Comparison of ENCODE assay signal across 10 cellular contexts in the genomic region with DNA sequence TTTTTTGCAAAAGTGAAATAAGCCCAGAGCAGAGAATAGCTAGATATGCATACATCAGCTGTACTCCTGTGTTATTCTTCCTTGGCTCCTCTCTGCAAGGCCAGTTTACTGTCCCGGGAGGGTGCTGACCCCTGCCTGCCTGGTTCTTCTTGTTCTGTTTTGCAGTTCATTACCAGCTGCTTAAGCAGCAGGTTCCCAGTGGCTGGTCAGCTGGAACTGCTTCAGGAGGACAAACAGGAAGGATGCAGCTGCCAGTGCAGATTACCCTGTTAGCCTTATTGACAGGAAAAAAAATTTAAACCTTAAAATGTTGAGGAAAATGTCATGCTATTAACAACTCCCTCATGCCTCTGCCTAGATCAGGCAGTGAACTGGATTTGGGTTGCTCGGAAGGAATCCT. TPM values are rescaled to one million over a fixed set of nuclear protein-coding genes. Genes with fewer than 3 reads are reported as not detected.
DNase-seq lines count a peak whose midpoint lies in the region; FAIRE-seq and TF ChIP-seq lines count a peak whose summit lies in the region.
"Had no signal": no experiment of that assay in that cellular context is flagged by ENCODE, and none has a peak within 500 bp of the region (broad histone marks: within the 10 kb centered on the region; RNA-seq: fewer than 3 reads in every experiment).

No MANE protein-coding gene starts in this region.

- TF ChIP-seq CTCF in astrocyte (IDR thresholded peaks at IDR 0.05; ENCODE audit: insufficient read depth, low read depth, low read length) (no peak), liver (IDR thresholded peaks at IDR 0.05; ENCODE audit: low read depth, low read length, missing input control) (no peak), type B pancreatic cell (conservative IDR thresholded peaks at IDR 0.05) (no peak)

- H3K36me3 Mint-ChIP-seq in astrocyte (ENCODE audit: low read depth, unreplicated experiment) (no peaks in the 10 kb centered on the region), type B pancreatic cell (no peaks in the 10 kb centered on the region)

- H3K9me3 ChIP-seq in astrocyte (ENCODE audit: insufficient read depth, low read depth, low read length) (no peaks in the 10 kb centered on the region), liver (ENCODE audit: control insufficient read depth in 4 of 4, low read length in 3 of 4) (no peaks in the 10 kb centered on the region)

- H3K27ac ChIP-seq in astrocyte (ENCODE audit: low read depth, low read length) (no peak overlapping the region), liver (ENCODE audit: low read depth in 1 of 2, low read length in 2 of 2) (no peak overlapping the region)

- peak overlapping the region; percentile 27 for H3K4me3 Mint-ChIP-seq in astrocyte (ENCODE audit: unreplicated experiment)
- no peak overlapping the region for H3K4me3 Mint-ChIP-seq in type B pancreatic cell

- no peak overlapping the region for H2AFZ ChIP-seq in astrocyte (ENCODE audit: low read depth, low read length)

- 53% methylated on average over 2 of the region's 2 CpGs for WGBS in liver

- H3K27me3 Mint-ChIP-seq in astrocyte (ENCODE audit: low read depth, unreplicated experiment) (no peaks in the 10 kb centered on the region), type B pancreatic cell (no peaks in the 10 kb centered on the region)

- DNase-seq in NCI-H82 (lab: John Stamatoyannopoulos, UW) = peak; percentile 28
- no peak for DNase-seq in NCI-H82 treated with DMSO at 0.1 percent for 48 hours (lab: John Stamatoyannopoulos, UW; ENCODE audit: unreplicated experiment)
- no peak for DNase-seq in astrocyte (ENCODE audit: low read depth)
- DNase-seq in type B pancreatic cell (ENCODE audit: extremely low spot score, unreplicated experiment) = no peak
- DNase-seq in activated effector memory CD4-positive, alpha-beta T cell treated with anti-CD3 and anti-CD28 coated beads, Interleukin-2, amount 50 U/mL, for 16 hours = no peak
- DNase-seq in NCI-H1048 (lab: John Stamatoyannopoulos, UW) = no peak
- no peak for DNase-seq in NCI-H2107 (lab: John Stamatoyannopoulos, UW)
- DNase-seq: DMS79 treated with DMSO at 0.1 percent for 48 hours; effector CD4-positive, alpha-beta T cell had no signal

- H3K4me1 ChIP-seq in astrocyte (ENCODE audit: insufficient read depth, low read length) (no peaks in the 10 kb centered on the region), liver (ENCODE audit: control insufficient read depth in 4 of 4, insufficient read depth in 4 of 4, low read length in 3 of 4) (peaks cover 0 to 3% (median 0%) of the 10 kb centered on the region in 4 donors)

- peak; percentile 9 to 11 for TF ChIP-seq RAD21 in liver (IDR thresholded peaks at IDR 0.05)

- H3K4me2 ChIP-seq in astrocyte (ENCODE audit: low read length) = no peak overlapping the region

- H3K4me1 Mint-ChIP-seq in astrocyte (ENCODE audit: low read depth, unreplicated experiment) (no peaks in the 10 kb centered on the region), type B pancreatic cell (ENCODE audit: unreplicated experiment) (peaks cover 29% of the 10 kb centered on the region)

- no peaks in the 10 kb centered on the region for H4K20me1 ChIP-seq in astrocyte (ENCODE audit: insufficient read depth, low read length)

- H3K4me3 ChIP-seq in astrocyte (ENCODE audit: insufficient read depth, low read depth, low read length) (no peak overlapping the region), liver (ENCODE audit: low read depth in 1 of 3, low read length in 3 of 3) (no peak overlapping the region)

- no peak for FAIRE-seq in astrocyte (lab: Jason Lieb, UNC)

- no peaks in the 10 kb centered on the region for H3K79me2 ChIP-seq in astrocyte (ENCODE audit: insufficient read depth, low read length)

- no peak overlapping the region for H3K27ac Mint-ChIP-seq in astrocyte (ENCODE audit: unreplicated experiment)
- peak overlapping the region; percentile 4 for H3K27ac Mint-ChIP-seq in type B pancreatic cell

- H3K9ac ChIP-seq in astrocyte (ENCODE audit: low read length) (no peak overlapping the region), liver (ENCODE audit: low read depth in 1 of 2, low read length in 2 of 2) (no peak overlapping the region)

- H3K27me3 ChIP-seq in astrocyte (ENCODE audit: insufficient read depth, low read length) (no peaks in the 10 kb centered on the region), liver (ENCODE audit: control insufficient read depth in 4 of 4, insufficient read depth in 4 of 4, low read length in 3 of 4) (no peaks in the 10 kb centered on the region)

- H3K36me3 ChIP-seq in astrocyte (ENCODE audit: insufficient read depth, low read length) = no peaks in the 10 kb centered on the region
- no peaks in the 10 kb centered on the region for H3K36me3 ChIP-seq in liver (ENCODE audit: control insufficient read depth in 4 of 4, insufficient read depth in 3 of 4, low read depth in 1 of 4, low read length in 3 of 4)

- H3K9me3 Mint-ChIP-seq in astrocyte (ENCODE audit: unreplicated experiment) (no peaks in the 10 kb centered on the region), type B pancreatic cell (no peaks in the 10 kb centered on the region)

TF ChIP-seq in liver, 16 proteins besides CTCF, POLR2A, EP300 and RAD21:
- TF ChIP-seq RXRA (IDR thresholded peaks at IDR 0.05) (peak in 1 of 2 donors; percentile 8), NR2F2 (IDR thresholded peaks at IDR 0.05) (peak; percentile 62), EGR1 (IDR thresholded peaks at IDR 0.05; ENCODE audit: low read depth in 2 of 2) (no peak), SP1 (IDR thresholded peaks at IDR 0.05) (no peak), TAF1 (conservative IDR thresholded peaks at IDR 0.05) (no peak), FOXA1 (IDR thresholded peaks at IDR 0.05) (no peak), GABPA (IDR thresholded peaks at IDR 0.05 in 1 of 2, conservative IDR thresholded peaks at IDR 0.05 in 1 of 2) (no peak), HNF4G (IDR thresholded peaks at IDR 0.05) (no peak), JUND (IDR thresholded peaks at IDR 0.05) (no peak)
- TF ChIP-seq, protein P1, sequence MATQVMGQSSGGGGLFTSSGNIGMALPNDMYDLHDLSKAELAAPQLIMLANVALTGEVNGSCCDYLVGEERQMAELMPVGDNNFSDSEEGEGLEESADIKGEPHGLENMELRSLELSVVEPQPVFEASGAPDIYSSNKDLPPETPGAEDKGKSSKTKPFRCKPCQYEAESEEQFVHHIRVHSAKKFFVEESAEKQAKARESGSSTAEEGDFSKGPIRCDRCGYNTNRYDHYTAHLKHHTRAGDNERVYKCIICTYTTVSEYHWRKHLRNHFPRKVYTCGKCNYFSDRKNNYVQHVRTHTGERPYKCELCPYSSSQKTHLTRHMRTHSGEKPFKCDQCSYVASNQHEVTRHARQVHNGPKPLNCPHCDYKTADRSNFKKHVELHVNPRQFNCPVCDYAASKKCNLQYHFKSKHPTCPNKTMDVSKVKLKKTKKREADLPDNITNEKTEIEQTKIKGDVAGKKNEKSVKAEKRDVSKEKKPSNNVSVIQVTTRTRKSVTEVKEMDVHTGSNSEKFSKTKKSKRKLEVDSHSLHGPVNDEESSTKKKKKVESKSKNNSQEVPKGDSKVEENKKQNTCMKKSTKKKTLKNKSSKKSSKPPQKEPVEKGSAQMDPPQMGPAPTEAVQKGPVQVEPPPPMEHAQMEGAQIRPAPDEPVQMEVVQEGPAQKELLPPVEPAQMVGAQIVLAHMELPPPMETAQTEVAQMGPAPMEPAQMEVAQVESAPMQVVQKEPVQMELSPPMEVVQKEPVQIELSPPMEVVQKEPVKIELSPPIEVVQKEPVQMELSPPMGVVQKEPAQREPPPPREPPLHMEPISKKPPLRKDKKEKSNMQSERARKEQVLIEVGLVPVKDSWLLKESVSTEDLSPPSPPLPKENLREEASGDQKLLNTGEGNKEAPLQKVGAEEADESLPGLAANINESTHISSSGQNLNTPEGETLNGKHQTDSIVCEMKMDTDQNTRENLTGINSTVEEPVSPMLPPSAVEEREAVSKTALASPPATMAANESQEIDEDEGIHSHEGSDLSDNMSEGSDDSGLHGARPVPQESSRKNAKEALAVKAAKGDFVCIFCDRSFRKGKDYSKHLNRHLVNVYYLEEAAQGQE (IDR thresholded peaks at IDR 0.05) = no peak

RNA-seq across cellular contexts. Expression of gene LRIG2, which starts 16.0 kb away (rescaled TPM):
- total RNA-seq in astrocyte (13.6 and 14.2 TPM in 2 replicates), liver (10 to 100 TPM in 1 of 2 donors, 1 to 10 TPM in 1; 9.4 to 11.9 TPM), type B pancreatic cell (ENCODE audit: low replicate concordance) (17.7 and 18.3 TPM in 2 replicates)
- 1 to 10 TPM; 1.3 to 2.6 TPM for polyA plus RNA-seq in liver
